Comparison of ENCODE assay signal across 24 cellular contexts in genomic region chr7:91425149-91425548, GRCh38.
"Had no signal": no experiment of that assay in that cellular context is flagged by ENCODE, and none has a peak within 500 bp of the region (broad histone marks: within the 10 kb centered on the region; RNA-seq: fewer than 3 reads in every experiment).

No MANE protein-coding gene starts in this region.

- H3K4me1 Mint-ChIP-seq: immature natural killer cell; naive thymus-derived CD4-positive, alpha-beta T cell had no signal

- H3K79me2 ChIP-seq: hepatocyte had no signal

- H3K9me3 Mint-ChIP-seq: dendritic cell treated with granulocyte-macrophage colony-stimulating factor and Interleukin-4, amounts not matched to agents 40 ng/mL and 50 ng/mL, for 4 days; endodermal cell; mesothelial cell of epicardium had no signal

- H3K27ac Mint-ChIP-seq: dendritic cell treated with granulocyte-macrophage colony-stimulating factor and Interleukin-4, amounts not matched to agents 40 ng/mL and 50 ng/mL, for 4 days; effector memory CD8-positive, alpha-beta T cell; endodermal cell; immature natural killer cell; mesothelial cell of epicardium; naive thymus-derived CD4-positive, alpha-beta T cell had no signal

- DNase-seq: colonic mucosa; cortex of kidney; effector CD8-positive, alpha-beta T cell; effector memory CD8-positive, alpha-beta T cell; erythroblast; esophagus squamous epithelium; foreskin fibroblast; foreskin melanocyte; gastrocnemius medialis; heart left ventricle; immature natural killer cell; islet precursor cell; kidney; kidney glomerular epithelial cell; left colon; left ventricle myocardium inferior; lower lobe of right lung; mesenchymal stem cell; naive thymus-derived CD4-positive, alpha-beta T cell had no signal

- H3K4me3 Mint-ChIP-seq: dendritic cell treated with granulocyte-macrophage colony-stimulating factor and Interleukin-4, amounts not matched to agents 40 ng/mL and 50 ng/mL, for 4 days; effector memory CD8-positive, alpha-beta T cell; endodermal cell; immature natural killer cell; mesothelial cell of epicardium; naive thymus-derived CD4-positive, alpha-beta T cell had no signal

- H3K27me3 ChIP-seq: colonic mucosa, esophagus squamous epithelium, gastrocnemius medialis, heart left ventricle, hepatocyte had no signal

- H3K4me2 ChIP-seq: hepatocyte had no signal

- H3K27ac ChIP-seq: colonic mucosa, epithelial cell of prostate, esophagus squamous epithelium, gastrocnemius medialis, heart left ventricle, hepatocyte, left ventricle myocardium inferior, lower lobe of right lung had no signal

- H3K27me3 Mint-ChIP-seq: effector memory CD8-positive, alpha-beta T cell had no signal

- H3K36me3 ChIP-seq: colonic mucosa, esophagus squamous epithelium, gastrocnemius medialis, heart left ventricle, left ventricle myocardium inferior, lower lobe of right lung had no signal

- H3K4me1 ChIP-seq: colonic mucosa, esophagus squamous epithelium, heart left ventricle, left ventricle myocardium inferior, lower lobe of right lung had no signal

- H3K9me3 ChIP-seq: colonic mucosa, esophagus squamous epithelium, gastrocnemius medialis, heart left ventricle, left ventricle myocardium inferior, lower lobe of right lung had no signal

- H3K4me3 ChIP-seq: colonic mucosa, esophagus squamous epithelium, gastrocnemius medialis, heart left ventricle, hepatocyte, left ventricle myocardium inferior, lower lobe of right lung had no signal

- H2AFZ ChIP-seq: hepatocyte had no signal

- H3K36me3 Mint-ChIP-seq: immature natural killer cell; mesothelial cell of epicardium; naive thymus-derived CD4-positive, alpha-beta T cell had no signal
